ENCODE assay signal across 9 cellular contexts in genomic region chr9:37511006-37511714, GRCh38. TPM values are rescaled to one million over a fixed set of nuclear protein-coding genes. Genes with fewer than 3 reads are reported as not detected.
DNase-seq lines count a peak whose midpoint lies in the region; ATAC-seq and TF ChIP-seq lines count a peak whose summit lies in the region.
"Had no signal": no experiment of that assay in that cellular context is flagged by ENCODE, and none has a peak within 500 bp of the region (broad histone marks: within the 10 kb centered on the region; RNA-seq: fewer than 3 reads in every experiment).

No MANE protein-coding gene starts in this region.

- in situ Hi-C loops in GM13976 (cut with MboI; ENCODE audit: low sequenced_read_pairs, unreplicated experiment), result no loop called here

- H3K4me3 Mint-ChIP-seq in glutamatergic neuron (ENCODE audit: unreplicated experiment), result no peak overlapping the region

- H3K4me1 Mint-ChIP-seq in glutamatergic neuron (ENCODE audit: low read depth, unreplicated experiment), result peaks cover 2% of the 10 kb centered on the region

- H3K4me3 ChIP-seq in AG10803 (ENCODE audit: low read length), result no peak overlapping the region
- H3K4me3 ChIP-seq in RWPE2 (ENCODE audit: severe bottlenecking), result no peak overlapping the region

- peaks cover 1% of the 10 kb centered on the region for H3K27me3 Mint-ChIP-seq in glutamatergic neuron (ENCODE audit: unreplicated experiment)

- no peaks in the 10 kb centered on the region for H3K27me3 ChIP-seq in RWPE2 (ENCODE audit: insufficient read depth, poor library complexity, severe bottlenecking)

- no peaks in the 10 kb centered on the region for H3K9me3 ChIP-seq in RWPE2 (ENCODE audit: severe bottlenecking)

- no peak overlapping the region for H3K27ac ChIP-seq in RWPE2 (ENCODE audit: poor library complexity, severe bottlenecking)

- H3K9me3 Mint-ChIP-seq in glutamatergic neuron (ENCODE audit: unreplicated experiment), result peaks cover 5% of the 10 kb centered on the region

- peaks cover 9% of the 10 kb centered on the region; the same call in 1 of the 2 replicates for H3K36me3 ChIP-seq in RWPE2 (ENCODE audit: low read depth)

- no peak for DNase-seq in AG10803 (ENCODE audit: low read depth)
- DNase-seq in GM13976 (ENCODE audit: low spot score), result peak; percentile 58
- DNase-seq in RWPE2 (ENCODE audit: low spot score), result no peak
- DNase-seq in glutamatergic neuron, result peak; percentile 47
- no peak for DNase-seq in H4 (ENCODE audit: low spot score)
- no peak for DNase-seq in NCI-H2107 (lab: John Stamatoyannopoulos, UW)
- no peak for DNase-seq in hippocampal formation (lab: John Stamatoyannopoulos, UW)
- DNase-seq: cortex of kidney had no signal

- ATAC-seq in RWPE2 (ENCODE audit: low read depth) (peak; percentile 34), GM19455 (IDR thresholded peaks at IDR 0.05; ENCODE audit: unreplicated experiment) (no peak)

- no peak overlapping the region for H3K27ac Mint-ChIP-seq in glutamatergic neuron (ENCODE audit: unreplicated experiment)

- H3K36me3 Mint-ChIP-seq in glutamatergic neuron (ENCODE audit: unreplicated experiment), result no peaks in the 10 kb centered on the region

- H3K4me1 ChIP-seq in RWPE2 (ENCODE audit: insufficient read depth, poor library complexity, severe bottlenecking), result no peaks in the 10 kb centered on the region

- 0 out of 2 replicates have a peak, but pooled peaks have one; percentile 11 for TF ChIP-seq CTCF in AG10803 (conservative IDR thresholded peaks at IDR 0.05; ENCODE audit: low read length)
- TF ChIP-seq CTCF in GM13976 (IDR thresholded peaks at IDR 0.05; ENCODE audit: borderline replicate concordance, control extremely low read depth, extremely low read depth, insufficient read depth, missing control alignments), result peak; percentile 44
- TF ChIP-seq CTCF in RWPE2 (IDR thresholded peaks at IDR 0.05; ENCODE audit: poor library complexity, severe bottlenecking), result no peak
- TF ChIP-seq CTCF in glutamatergic neuron (IDR thresholded peaks at IDR 0.05; ENCODE audit: partially characterized antibody, unreplicated experiment), result no peak

RNA-seq across cellular contexts. Expression of gene POLR1E, which starts 25.4 kb away (rescaled TPM):
- total RNA-seq in glutamatergic neuron (ENCODE audit: unreplicated experiment), result 58.2 TPM
- 57.2 and 59.7 TPM in 2 replicates for total RNA-seq in H4 (2014; rRNA removed; shearing (Covaris generic))

RNA-seq across cellular contexts. Expression of gene ZBTB5, which starts 45.9 kb away (rescaled TPM):
- 14.3 TPM for total RNA-seq in glutamatergic neuron (ENCODE audit: unreplicated experiment)
- total RNA-seq in H4 (2014; rRNA removed; shearing (Covaris generic)), result 13.6 and 14.6 TPM in 2 replicates

Comparison
In these comparisons a context has a peak if more than half of its experiments do, and no peak if none do; other contexts are left out.
1. DNase-seq: peak in GM13976 (single experiment) and glutamatergic neuron (single experiment); none in AG10803 (single experiment), RWPE2 (single experiment), H4 (single experiment), NCI-H2107 (single experiment) and hippocampal formation (0 of 2).
2. CTCF ChIP-seq: peak in AG10803 (single experiment) and GM13976 (single experiment); none in RWPE2 (single experiment) and glutamatergic neuron (single experiment).